24 cellular contexts compared by ENCODE assay signal in genomic region chr7:158903897-158904541, GRCh38. TPM values are rescaled to one million over a fixed set of nuclear protein-coding genes. Genes with fewer than 3 reads are reported as not detected.
A peak's percentile ranks its signal among the peaks of the same experiment; 100 is the strongest.
DNase-seq lines count a peak whose midpoint lies in the region; ATAC-seq, FAIRE-seq and TF ChIP-seq lines count a peak whose summit lies in the region.
"Had no signal": no experiment of that assay in that cellular context is flagged by ENCODE, and none has a peak within 500 bp of the region (broad histone marks: within the 10 kb centered on the region; RNA-seq: fewer than 3 reads in every experiment).

No MANE protein-coding gene starts in this region.

- ATAC-seq in PC-3 (peak; percentile 65), left colon (peak; percentile 95), HG02571 (IDR thresholded peaks at IDR 0.05; ENCODE audit: unreplicated experiment) (no peak), HG03045 (IDR thresholded peaks at IDR 0.05; ENCODE audit: unreplicated experiment) (no peak)
- ATAC-seq: A549, GM12878 had no signal

- TF ChIP-seq CTCF in HEK293 (tag by site-specific recombination; IDR thresholded peaks at IDR 0.05) (no peak), PC-3 (conservative IDR thresholded peaks at IDR 0.05; ENCODE audit: low read depth, low read length) (no peak)

- peaks cover 0 to 39% of the 10 kb centered on the region in 2 experiments; a peak in 2 of 3 replicates for H3K36me3 ChIP-seq in HEK293 (ENCODE audit: control insufficient read depth in 2 of 2, insufficient read depth in 1 of 2, low read length in 2 of 2)
- H3K36me3 ChIP-seq in PC-3 (ENCODE audit: low read depth, low read length), result peaks cover 10% of the 10 kb centered on the region; the same call in 1 of the 2 replicates
- peaks cover 8 to 11% of the 10 kb centered on the region in 2 donors for H3K36me3 ChIP-seq in small intestine (ENCODE audit: control insufficient read depth in 2 of 2, insufficient read depth in 2 of 2, low read length in 2 of 2)
- H3K36me3 ChIP-seq: BE2C had no signal

- intact Hi-C loops in PC-3 (cut with micrococcal nuclease) (no loop called here), left colon (cut with DNase I, micrococcal nuclease) (no loop called here)

- no peaks in the 10 kb centered on the region for H3F3A ChIP-seq in PC-3 (ENCODE audit: low read length, unreplicated experiment)

- H3K4me1 ChIP-seq in HEK293 (ENCODE audit: control insufficient read depth, insufficient read depth, low read length) (no peaks in the 10 kb centered on the region), PC-3 (ENCODE audit: insufficient read depth, low read length) (no peaks in the 10 kb centered on the region), small intestine (ENCODE audit: control insufficient read depth in 2 of 2, insufficient read depth in 1 of 2, low read depth in 1 of 2, low read length in 1 of 2) (no peaks in the 10 kb centered on the region)
- H3K4me1 ChIP-seq: A549, BE2C, HAP-1 had no signal

- FAIRE-seq in small intestine (lab: Jason Lieb, UNC), result no peak
- FAIRE-seq: A549, GM12878, GM18507, H54 had no signal

- H4K20me1 ChIP-seq in PC-3 (ENCODE audit: low read length), result no peaks in the 10 kb centered on the region
- H4K20me1 ChIP-seq: BLaER1 treated with 17β-estradiol and CSF1 and Interleukin-3, amounts not matched to agents 10 nM and 100 nM had no signal

- no peak overlapping the region for H3K9ac ChIP-seq in PC-3 (ENCODE audit: low read length)
- H3K9ac ChIP-seq: BLaER1 treated with 17β-estradiol and CSF1 and Interleukin-3, amounts not matched to agents 10 nM and 100 nM had no signal

- H3K4me3 ChIP-seq in HEK293 (ENCODE audit: low read depth, low read length) (no peak overlapping the region), PC-3 (ENCODE audit: low read length) (no peak overlapping the region), small intestine (ENCODE audit: low read depth in 1 of 2, low read length in 2 of 2) (no peak overlapping the region)
- H3K4me3 ChIP-seq: A549; BLaER1 treated with 17β-estradiol and CSF1 and Interleukin-3, amounts not matched to agents 10 nM and 100 nM; GM12878; HAP-1 had no signal

- H3K79me2 ChIP-seq in PC-3 (ENCODE audit: low read length), result no peaks in the 10 kb centered on the region

- H3K4me2 ChIP-seq in PC-3 (ENCODE audit: low read length), result no peak overlapping the region
- H3K4me2 ChIP-seq: A549; BLaER1 treated with 17β-estradiol and CSF1 and Interleukin-3, amounts not matched to agents 10 nM and 100 nM had no signal

- no peak overlapping the region for H2AFZ ChIP-seq in PC-3 (ENCODE audit: low read length)

- POLR2A ChIA-PET in HEK293 (lab: Yijun Ruan, JAX) (interaction anchor here (0.6 to 1.0 kb wide), 2 partner anchors 40 to 41 kb away, joined by 3 to 5 read pairs; no protein-coding TSS in a partner anchor), PC-3 (lab: Charles Lee; ENCODE audit: unreplicated experiment) (interaction anchor here (0.6 kb wide), 1 partner anchor 40 kb away, joined by 7 read pairs; no protein-coding TSS in a partner anchor)

- no peaks in the 10 kb centered on the region for H3K9me3 ChIP-seq in HEK293 (ENCODE audit: control insufficient read depth, insufficient read depth, low read depth, low read length)
- H3K9me3 ChIP-seq in PC-3 (ENCODE audit: low read length), result no peaks in the 10 kb centered on the region
- no peaks in the 10 kb centered on the region for H3K9me3 ChIP-seq in small intestine (ENCODE audit: control insufficient read depth, low read depth)
- H3K9me3 ChIP-seq: A549, BE2C, HAP-1 had no signal

- no peaks in the 10 kb centered on the region for H3K9me2 ChIP-seq in PC-3 (replicated peaks; ENCODE audit: low read length)

- DNase-seq in PC-3 (no peak), left colon (peak in 1 of 2 donors; percentile 36), small intestine (peak; percentile 6), NCI-H2107 (lab: John Stamatoyannopoulos, UW) (no peak)
- DNase-seq in stimulated activated CD4-positive, alpha-beta T cell treated with anti-CD3 and anti-CD28 coated beads, Interleukin-2, amount 100 ng/mL, for 24 hours, result no peak
- DNase-seq: 8988T; ACHN; AML-193; BE2C; Calu3; CD4-positive, alpha-beta memory T cell; COR-L47; DND-41; GDM1; GOT3 had no signal

- CTCF ChIA-PET in HEK293 (lab: Yijun Ruan, JAX) (interaction anchor here (0.7 kb wide), 1 partner anchor 40 kb away, joined by 4 read pairs; no protein-coding TSS in a partner anchor), PC-3 (lab: Charles Lee) (no interaction called here)

- H3K27me3 ChIP-seq in PC-3 (ENCODE audit: low read length) (no peaks in the 10 kb centered on the region), small intestine (ENCODE audit: control insufficient read depth in 2 of 2, insufficient read depth in 2 of 2, low read length in 2 of 2) (no peaks in the 10 kb centered on the region)
- H3K27me3 ChIP-seq: BE2C; BLaER1 treated with 17β-estradiol and CSF1 and Interleukin-3, amounts not matched to agents 10 nM and 100 nM had no signal

- H3K27ac ChIP-seq in HEK293 (ENCODE audit: extremely low read depth, low read depth, low read length), result no peak overlapping the region
- no peak overlapping the region for H3K27ac ChIP-seq in PC-3 (ENCODE audit: low read length)
- no peak overlapping the region for H3K27ac ChIP-seq in small intestine (ENCODE audit: low read depth in 1 of 2, low read length in 1 of 2)
- H3K27ac ChIP-seq: A549; BLaER1 treated with 17β-estradiol and CSF1 and Interleukin-3, amounts not matched to agents 10 nM and 100 nM had no signal

- WGBS in small intestine, 3 donors, result 78 to 87% (median 85%) methylated on average over 11 of the region's 11 CpGs

- no TSS peak for BruUV-seq in PC-3 (replicated peaks; lab: Mats Ljungman, UMichigan)

TF ChIP-seq in HEK293, 187 proteins besides CTCF, POLR2A, EP300 and RAD21:
- peak; percentile 51; the same call in 1 of the 2 replicates for TF ChIP-seq ZNF768 (tag by site-specific recombination; IDR thresholded peaks at IDR 0.05)
- TF ChIP-seq ZSCAN23 (tag by site-specific recombination; IDR thresholded peaks at IDR 0.05), result no peak

RNA-seq across cellular contexts. Expression of gene DYNC2I1, which starts 47.7 kb away (rescaled TPM):
- 12.2 and 18.8 TPM in 2 replicates for total RNA-seq in PC-3 (2014; rRNA removed)
- total RNA-seq in left colon, result 10 to 100 TPM; 20.6 to 22.2 TPM
- polyA plus RNA-seq in small intestine, result 10 to 100 TPM in 2 of 3 donors, 1 to 10 TPM in 1; 7.0 to 49.6 (median 33.8) TPM

Comparison
In these comparisons a context has a peak if more than half of its experiments do, and no peak if none do; other contexts are left out.
1. ATAC-seq: peak in PC-3 (single experiment) and left colon (single experiment); none in HG02571 (single experiment) and HG03045 (single experiment).